In the genomic region with DNA sequence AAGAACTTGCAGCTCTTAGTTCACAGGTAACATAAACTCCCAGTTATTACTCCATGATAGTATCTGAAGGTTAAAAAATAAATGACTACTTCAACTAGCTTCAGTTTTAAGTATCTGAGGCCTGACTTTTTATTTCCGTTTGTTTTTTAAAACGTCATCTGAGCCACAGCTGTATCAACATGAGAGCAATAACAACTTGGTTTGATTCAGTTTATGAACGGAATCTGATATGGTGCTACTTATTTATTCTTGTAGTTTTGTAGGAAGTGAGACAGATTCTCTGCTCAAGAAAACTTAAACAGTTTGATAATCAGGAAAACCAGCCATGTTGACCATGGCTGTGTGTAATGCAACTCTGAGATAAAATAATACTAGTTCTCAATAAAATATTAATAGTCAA, we compare ENCODE assay signal across 18 cellular contexts. TPM values are rescaled to one million over a fixed set of nuclear protein-coding genes. Genes with fewer than 3 reads are reported as not detected.
DNase-seq lines count a peak whose midpoint lies in the region; ATAC-seq and TF ChIP-seq lines count a peak whose summit lies in the region.
"Had no signal": no experiment of that assay in that cellular context is flagged by ENCODE, and none has a peak within 500 bp of the region (broad histone marks: within the 10 kb centered on the region; RNA-seq: fewer than 3 reads in every experiment).

No MANE protein-coding gene starts in this region.

- H3K36me3 ChIP-seq in lower lobe of right lung, result peaks cover 40% of the 10 kb centered on the region

- ATAC-seq in HG03108 (IDR thresholded peaks at IDR 0.05; ENCODE audit: unreplicated experiment), result no peak
- no peak for ATAC-seq in HG02678 (IDR thresholded peaks at IDR 0.05; ENCODE audit: unreplicated experiment)
- ATAC-seq in lower lobe of right lung, result no peak
- ATAC-seq: natural killer cell treated with Interleukin-12 subunit alpha and Interleukin-12 subunit beta and Interleukin-15 and Interleukin-18, amount 100 ng/mL, for 72 hours had no signal

- no peaks in the 10 kb centered on the region for H3K9me3 ChIP-seq in AG04450 (ENCODE audit: control insufficient read depth, insufficient read depth, low read length)
- H3K9me3 ChIP-seq in lower lobe of right lung, result no peaks in the 10 kb centered on the region
- H3K9me3 ChIP-seq: ascending aorta had no signal

- H3K27me3 ChIP-seq in AG04450 (ENCODE audit: control insufficient read depth, insufficient read depth, low read length), result no peaks in the 10 kb centered on the region
- no peaks in the 10 kb centered on the region for H3K27me3 ChIP-seq in lower lobe of right lung (ENCODE audit: low read depth)
- H3K27me3 ChIP-seq: ascending aorta had no signal

- H3K27ac ChIP-seq in AG04450 (ENCODE audit: low read depth, low read length) (no peak overlapping the region), lower lobe of right lung (no peak overlapping the region)
- H3K27ac ChIP-seq: ascending aorta, skin epidermis had no signal

- CTCF ChIA-PET in AG04450 (lab: Charles Lee), result no interaction called here

- H3K4me1 ChIP-seq in lower lobe of right lung, result no peaks in the 10 kb centered on the region

- TF ChIP-seq CTCF in AG04450 (IDR thresholded peaks at IDR 0.05; ENCODE audit: low read depth, low read length) (no peak), choroid plexus epithelial cell (conservative IDR thresholded peaks at IDR 0.05; ENCODE audit: low read depth, low read length) (no peak), lower lobe of right lung (IDR thresholded peaks at IDR 0.05) (no peak)

- POLR2A ChIA-PET in AG04450 (lab: Yijun Ruan, JAX), result no interaction called here

- DNase-seq in AG04450 (ENCODE audit: low read depth, low spot score) (peak; percentile 29), LHCN-M2 (ENCODE audit: low read depth) (peak; percentile 93), choroid plexus epithelial cell (ENCODE audit: low read depth) (peak; percentile 81), lung microvascular endothelial cell (ENCODE audit: low read depth in 2 of 2) (peak; percentile 81 to 87), lower lobe of right lung (no peak)
- DNase-seq in activated CD4-positive, alpha-beta T cell treated with anti-CD3 and anti-CD28 coated beads, Interleukin-2, amount 50 U/mL, for 4 hours, result no peak
- DNase-seq: ACHN; activated CD4-positive, alpha-beta T cell treated with anti-CD3 and anti-CD28 coated beads for 4 hours; C1 segment of cervical spinal cord; NCI-H1694 treated with DMSO at 0.1 percent for 48 hours; NCI-H446 treated with DMSO at 0.1 percent for 48 hours; posterior cingulate gyrus; stimulated activated naive CD4-positive, alpha-beta T cell had no signal

- H3K4me3 ChIP-seq in AG04450 (ENCODE audit: low read depth, low read length), result no peak overlapping the region
- H3K4me3 ChIP-seq in choroid plexus epithelial cell (ENCODE audit: low read depth, low read length), result no peak overlapping the region
- no peak overlapping the region for H3K4me3 ChIP-seq in lower lobe of right lung
- H3K4me3 ChIP-seq: ascending aorta, skin epidermis had no signal

- intact Hi-C loops in lower lobe of right lung (cut with DNase I), result no loop called here

RNA-seq across cellular contexts. Expression of a gene that starts 34.9 kb away (rescaled TPM):
- 23.2 and 30.7 TPM in 2 replicates for polyA plus RNA-seq in AG04450 (2011; rRNA removed)
- polyA minus RNA-seq in AG04450 (2011; rRNA and poly(A)+ RNA removed), result 35.1 and 37.3 TPM in 2 replicates
- total RNA-seq in LHCN-M2 (2014; rRNA removed), result 39.4 and 43.1 TPM in 2 replicates
- 8.9 TPM for polyA plus RNA-seq in LHCN-M2 (2012)
- 20.3 and 46.4 TPM in 2 replicates for total RNA-seq in lung microvascular endothelial cell
- total RNA-seq in lower lobe of right lung, result 39.9 TPM

Comparison
In these comparisons a context has a peak if more than half of its experiments do, and no peak if none do; other contexts are left out.
1. DNase-seq: peak in AG04450 (single experiment), LHCN-M2 (single experiment), choroid plexus epithelial cell (single experiment) and lung microvascular endothelial cell (2 of 2); none in activated CD4-positive, alpha-beta T cell treated with anti-CD3 and anti-CD28 coated beads, Interleukin-2, amount 50 U/mL, for 4 hours (0 of 2) and lower lobe of right lung (single experiment).